1 cellular context compared by ENCODE assay signal in the genomic region with DNA sequence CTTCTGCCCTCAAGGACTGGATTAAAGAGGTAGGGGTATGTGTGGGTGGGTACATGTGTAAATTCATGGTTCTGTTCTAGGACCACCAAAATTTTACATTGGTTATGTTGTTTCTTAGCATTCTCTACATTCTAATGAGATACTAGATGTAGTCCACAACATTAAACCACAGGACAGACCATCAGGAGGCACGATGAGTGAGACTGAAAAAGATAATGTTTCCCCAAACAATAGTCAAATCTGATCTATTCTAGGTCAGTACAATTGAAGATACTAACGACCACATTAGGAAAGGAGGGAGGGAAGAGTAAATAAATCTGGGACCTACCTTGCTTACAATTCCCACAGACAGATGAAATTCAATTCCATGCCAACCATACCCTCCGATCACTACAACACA.
TF ChIP-seq lines count a peak whose summit lies in the region.

No MANE protein-coding gene starts in this region.

TF ChIP-seq in WTC11, 78 proteins besides CTCF, POLR2A, EP300 and RAD21 (continued from another document):
- TF ChIP-seq, protein P1, sequence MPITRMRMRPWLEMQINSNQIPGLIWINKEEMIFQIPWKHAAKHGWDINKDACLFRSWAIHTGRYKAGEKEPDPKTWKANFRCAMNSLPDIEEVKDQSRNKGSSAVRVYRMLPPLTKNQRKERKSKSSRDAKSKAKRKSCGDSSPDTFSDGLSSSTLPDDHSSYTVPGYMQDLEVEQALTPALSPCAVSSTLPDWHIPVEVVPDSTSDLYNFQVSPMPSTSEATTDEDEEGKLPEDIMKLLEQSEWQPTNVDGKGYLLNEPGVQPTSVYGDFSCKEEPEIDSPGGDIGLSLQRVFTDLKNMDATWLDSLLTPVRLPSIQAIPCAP (CRISPR knock-in tag; IDR thresholded peaks at IDR 0.05) = no peak
- TF ChIP-seq, protein P2, sequence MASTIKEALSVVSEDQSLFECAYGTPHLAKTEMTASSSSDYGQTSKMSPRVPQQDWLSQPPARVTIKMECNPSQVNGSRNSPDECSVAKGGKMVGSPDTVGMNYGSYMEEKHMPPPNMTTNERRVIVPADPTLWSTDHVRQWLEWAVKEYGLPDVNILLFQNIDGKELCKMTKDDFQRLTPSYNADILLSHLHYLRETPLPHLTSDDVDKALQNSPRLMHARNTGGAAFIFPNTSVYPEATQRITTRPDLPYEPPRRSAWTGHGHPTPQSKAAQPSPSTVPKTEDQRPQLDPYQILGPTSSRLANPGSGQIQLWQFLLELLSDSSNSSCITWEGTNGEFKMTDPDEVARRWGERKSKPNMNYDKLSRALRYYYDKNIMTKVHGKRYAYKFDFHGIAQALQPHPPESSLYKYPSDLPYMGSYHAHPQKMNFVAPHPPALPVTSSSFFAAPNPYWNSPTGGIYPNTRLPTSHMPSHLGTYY (CRISPR knock-in tag; IDR thresholded peaks at IDR 0.05) = no peak
- TF ChIP-seq ZNF138 (CRISPR knock-in tag; conservative IDR thresholded peaks at IDR 0.05) = no peak
- TF ChIP-seq ATF1 (CRISPR knock-in tag; IDR thresholded peaks at IDR 0.05) = no peak
- no peak for TF ChIP-seq FOXP1 (CRISPR knock-in tag; IDR thresholded peaks at IDR 0.05; ENCODE audit: borderline replicate concordance)
- TF ChIP-seq NFATC4 (CRISPR knock-in tag; IDR thresholded peaks at IDR 0.05) = no peak
- TF ChIP-seq GABPB1 (CRISPR knock-in tag; IDR thresholded peaks at IDR 0.05) = no peak
- no peak for TF ChIP-seq CBFB (CRISPR knock-in tag; IDR thresholded peaks at IDR 0.05; ENCODE audit: low read depth)
- TF ChIP-seq NR3C1 (CRISPR knock-in tag; conservative IDR thresholded peaks at IDR 0.05; ENCODE audit: low read depth) = no peak
- TF ChIP-seq USF2 (CRISPR knock-in tag; IDR thresholded peaks at IDR 0.05) = no peak
- no peak for TF ChIP-seq ZMAT4 (CRISPR knock-in tag; IDR thresholded peaks at IDR 0.05)
